In the genomic region with DNA sequence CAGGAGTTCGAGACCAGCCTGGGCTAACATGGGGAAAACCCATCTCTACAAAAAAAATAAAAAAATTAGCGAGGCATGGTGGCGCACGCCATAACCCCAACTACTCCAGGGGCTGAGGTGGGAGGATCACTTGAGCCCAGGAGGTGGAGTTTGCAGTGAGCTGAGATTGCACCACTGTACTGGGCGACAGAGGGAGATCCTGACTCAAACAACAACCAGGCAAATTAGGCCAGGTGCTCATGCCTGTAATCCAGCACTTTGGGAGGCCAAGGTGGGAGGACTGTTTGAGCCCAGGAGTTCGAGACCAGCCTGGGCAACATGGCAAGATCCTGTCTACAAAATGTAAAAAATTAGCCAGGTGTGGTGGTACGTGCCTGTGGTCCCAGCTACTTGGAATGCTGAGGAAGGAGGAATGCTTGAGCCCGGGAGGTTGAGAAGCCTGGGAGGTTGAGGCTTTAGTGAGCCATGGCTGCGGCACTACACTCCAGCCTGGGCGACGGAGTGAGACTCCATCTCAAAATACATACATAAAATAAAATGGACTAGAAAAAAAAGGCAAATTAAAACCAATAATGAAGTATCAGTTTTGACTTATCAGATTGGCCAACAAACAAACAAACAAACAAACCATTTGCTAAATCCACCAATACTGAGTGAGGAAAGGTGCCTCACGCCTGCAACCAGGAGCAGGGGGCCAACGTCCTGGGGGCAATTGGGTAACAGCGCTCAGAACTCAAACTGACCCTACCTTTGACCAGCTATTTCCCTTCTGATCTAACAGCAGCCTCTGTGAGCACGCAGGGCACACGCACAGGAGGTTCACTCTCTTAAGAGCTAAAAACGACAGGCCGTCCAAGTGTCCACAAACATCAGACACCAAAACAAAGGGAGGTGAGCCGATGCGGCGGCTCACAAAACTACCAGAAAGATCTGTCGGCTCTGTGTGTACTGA, we compare ENCODE assay signal across 30 cellular contexts. TPM values are rescaled to one million over a fixed set of nuclear protein-coding genes. Genes with fewer than 3 reads are reported as not detected.
A peak's percentile ranks its signal among the peaks of the same experiment; 100 is the strongest.
DNase-seq lines count a peak whose midpoint lies in the region; ATAC-seq, FAIRE-seq and TF ChIP-seq lines count a peak whose summit lies in the region.
"Had no signal": no experiment of that assay in that cellular context is flagged by ENCODE, and none has a peak within 500 bp of the region (broad histone marks: within the 10 kb centered on the region; RNA-seq: fewer than 3 reads in every experiment).

No MANE protein-coding gene starts in this region.

- CTCF ChIA-PET in SK-N-SH (lab: Yijun Ruan, JAX): interaction anchor here (0.7 to 3.0 kb wide), 3 partner anchors 10 to 203 kb away, joined by 3 to 18 read pairs (median 3); no protein-coding TSS in a partner anchor
- CTCF ChIA-PET in H1 (lab: Charles Lee; ENCODE audit: partially characterized antibody): interaction anchor here (0.6 to 10.5 kb wide), 5 partner anchors 13 to 180 kb away, joined by 3 to 61 read pairs (median 3); no protein-coding TSS in a partner anchor

- H3K4me3 Mint-ChIP-seq in osteocyte (ENCODE audit: unreplicated experiment): no peak overlapping the region
- H3K4me3 Mint-ChIP-seq: activated T-cell treated with anti-CD3 and anti-CD28 coated beads, Interleukin-2, amount 50 U/mL, for 72 hours; dendritic cell treated with granulocyte-macrophage colony-stimulating factor and Interleukin-4, amounts not matched to agents 40 ng/mL and 50 ng/mL, for 4 days had no signal

- H4K91ac ChIP-seq in H1 (replicated peaks; ENCODE audit: insufficient read length, low read length): peak overlapping the region; percentile 65

- H2BK120ac ChIP-seq in H1 (replicated peaks; ENCODE audit: low read depth, low read length): no peak overlapping the region

- no peak overlapping the region; the same call in 1 of the 2 replicates for H2AK5ac ChIP-seq in H1 (ENCODE audit: low read depth, low read length)

- intact Hi-C loops in body of pancreas (cut with DNase I): no loop called here

- H3K4me2 ChIP-seq in SK-N-SH: no peak overlapping the region
- no peak overlapping the region for H3K4me2 ChIP-seq in H1 (ENCODE audit: insufficient read depth in 1 of 2, low read depth in 2 of 2, low read length in 2 of 2)
- H3K4me2 ChIP-seq: BLaER1 treated with 17β-estradiol and CSF1 and Interleukin-3, amounts not matched to agents 10 nM and 100 nM had no signal

- TF ChIP-seq CTCF in SK-N-SH (IDR thresholded peaks at IDR 0.05): no peak
- TF ChIP-seq CTCF in H1 (IDR thresholded peaks at IDR 0.05; ENCODE audit: control extremely low read depth in 1 of 3, insufficient read depth in 1 of 3, low read depth in 1 of 3, low read length in 3 of 3): no peak
- no peak for TF ChIP-seq CTCF in body of pancreas (IDR thresholded peaks at IDR 0.05)
- no peak for TF ChIP-seq CTCF in osteocyte (IDR thresholded peaks at IDR 0.05)

- DNase-seq in SK-N-SH: peak; percentile 19
- no peak for DNase-seq in H1 (ENCODE audit: low read depth in 1 of 2, low spot score in 2 of 2)
- DNase-seq in urothelium cell line (ENCODE audit: low spot score): no peak
- no peak for DNase-seq in body of pancreas
- DNase-seq in osteocyte (ENCODE audit: extremely low spot score, unreplicated experiment): no peak
- DNase-seq: activated CD4-positive, alpha-beta T cell treated with anti-CD3 and anti-CD28 coated beads, Interleukin-2, amount 50 U/mL, for 4 hours; activated naive CD4-positive, alpha-beta T cell; activated T-cell treated with anti-CD3 and anti-CD28 coated beads, Interleukin-2, amount 50 U/mL, for 72 hours; Caco-2; DMS53; foreskin fibroblast; heart right ventricle; NCI-H1092; NCI-H1694 treated with DMSO at 0.1 percent for 48 hours; NCI-H446 treated with DMSO at 0.1 percent for 48 hours; NCI-H82; RPMI8226; sigmoid colon; stimulated activated CD4-positive, alpha-beta T cell treated with anti-CD3 and anti-CD28 coated beads, Interleukin-4, amount 100 ng/mL, for 1 hour; stomach had no signal

- H3K36me3 Mint-ChIP-seq in osteocyte (ENCODE audit: unreplicated experiment): peaks cover 4% of the 10 kb centered on the region

- H2BK5ac ChIP-seq in H1 (ENCODE audit: low read depth, low read length): no peak overlapping the region

- H2BK20ac ChIP-seq in H1 (ENCODE audit: low read length): no peak overlapping the region

- no peaks in the 10 kb centered on the region for H3K9me2 ChIP-seq in SK-N-SH

- H3K4me3 ChIP-seq in SK-N-SH (ENCODE audit: low read depth in 2 of 2, low read length in 1 of 2): no peak overlapping the region
- no peak overlapping the region for H3K4me3 ChIP-seq in H1 (ENCODE audit: extremely low read depth in 1 of 4, insufficient read depth in 2 of 4, low read depth in 3 of 4, low read length in 4 of 4)
- no peak overlapping the region for H3K4me3 ChIP-seq in mesodermal cell (ENCODE audit: extremely low read depth, insufficient read depth, low read length, poor library complexity, severe bottlenecking)
- no peak overlapping the region for H3K4me3 ChIP-seq in body of pancreas
- H3K4me3 ChIP-seq: BLaER1 treated with 17β-estradiol and CSF1 and Interleukin-3, amounts not matched to agents 10 nM and 100 nM; esophagus muscularis mucosa; heart right ventricle; lung; prostate gland; sigmoid colon; stomach had no signal

- H3K4me1 ChIP-seq in SK-N-SH (ENCODE audit: control insufficient read depth in 1 of 2, insufficient read depth in 2 of 2, low read depth in 1 of 2, low read length in 1 of 2) (peaks cover 0 to 5% of the 10 kb centered on the region in 2 experiments; a peak in 1 of 4 replicates), H1 (replicated peaks in 1 of 4; ENCODE audit: control insufficient read depth in 3 of 4, insufficient read depth in 4 of 4, low read length in 3 of 4) (peaks cover 0 to 8% (median 2%) of the 10 kb centered on the region in 4 experiments; a peak in 4 of 7 replicates), mesodermal cell (ENCODE audit: control insufficient read depth, insufficient read depth, low read length, poor library complexity, severe bottlenecking) (peaks cover 49% of the 10 kb centered on the region), body of pancreas (peaks cover 4% of the 10 kb centered on the region)
- H3K4me1 ChIP-seq: Caco-2, heart right ventricle, sigmoid colon had no signal

- ATAC-seq in SK-N-SH treated with all-trans-retinoic acid at 6 μM for 48 hours: no peak
- no peak for ATAC-seq in HG02973 (IDR thresholded peaks at IDR 0.05; ENCODE audit: unreplicated experiment)
- ATAC-seq in body of pancreas: no peak
- ATAC-seq: activated CD4-positive, CD25-positive, alpha-beta regulatory T cell treated with anti-CD3 and anti-CD28 coated beads, Interleukin-2, amount 50 U/mL, for 24 hours; activated T-cell treated with anti-CD3 and anti-CD28 coated beads, Interleukin-2, amount 50 U/mL, for 72 hours; heart right ventricle had no signal

- no peak overlapping the region for H3K27ac ChIP-seq in SK-N-SH (ENCODE audit: low read depth in 2 of 2, low read length in 1 of 2)
- H3K27ac ChIP-seq in H1 (ENCODE audit: low read depth, low read length): no peak overlapping the region
- peak overlapping the region; percentile 72 for H3K27ac ChIP-seq in mesodermal cell (ENCODE audit: low read depth, low read length, severe bottlenecking)
- peak overlapping the region in 1 of 4 donors; percentile 67 for H3K27ac ChIP-seq in body of pancreas
- H3K27ac ChIP-seq: BLaER1 treated with 17β-estradiol and CSF1 and Interleukin-3, amounts not matched to agents 10 nM and 100 nM; esophagus muscularis mucosa; heart right ventricle had no signal

- peaks cover 5 to 17% of the 10 kb centered on the region in 2 experiments for H3K36me3 ChIP-seq in SK-N-SH (replicated peaks in 1 of 2; ENCODE audit: control insufficient read depth in 1 of 2, insufficient read depth in 2 of 2, low read length in 1 of 2)
- H3K36me3 ChIP-seq in H1 (ENCODE audit: control insufficient read depth in 2 of 4, insufficient read depth in 4 of 4, low read length in 3 of 4): no peaks in the 10 kb centered on the region
- H3K36me3 ChIP-seq in mesodermal cell (ENCODE audit: control insufficient read depth, insufficient read depth, low read length): peaks cover 16% of the 10 kb centered on the region
- no peaks in the 10 kb centered on the region for H3K36me3 ChIP-seq in body of pancreas (replicated peaks in 1 of 2; ENCODE audit: insufficient read depth in 1 of 2, low read depth in 2 of 2)
- H3K36me3 ChIP-seq: prostate gland had no signal

- no peaks in the 10 kb centered on the region for H3K79me2 ChIP-seq in SK-N-SH (ENCODE audit: insufficient read depth)
- no peaks in the 10 kb centered on the region for H3K79me2 ChIP-seq in H1 (ENCODE audit: control insufficient read depth in 1 of 2, insufficient read depth in 2 of 2, low read length in 2 of 2)

- no peak overlapping the region for H4K8ac ChIP-seq in H1 (ENCODE audit: extremely low read depth, insufficient read depth, low read length)

- H3K79me1 ChIP-seq in H1 (ENCODE audit: low read depth, low read length): no peaks in the 10 kb centered on the region

- 0 out of 2 replicates have a peak, but pooled peaks cover 2% of the 10 kb centered on the region for H3K23me2 ChIP-seq in H1 (ENCODE audit: low read depth, low read length)

- TF ChIP-seq POLR2A in H1 (IDR thresholded peaks at IDR 0.05; ENCODE audit: control extremely low read depth in 1 of 2, low read depth in 2 of 2, low read length in 2 of 2) (no peak), body of pancreas (IDR thresholded peaks at IDR 0.05) (no peak)

- H3K27me3 Mint-ChIP-seq in osteocyte (ENCODE audit: unreplicated experiment): no peaks in the 10 kb centered on the region
- H3K27me3 Mint-ChIP-seq: dendritic cell treated with granulocyte-macrophage colony-stimulating factor and Interleukin-4, amounts not matched to agents 40 ng/mL and 50 ng/mL, for 4 days had no signal

- H4K20me1 ChIP-seq in SK-N-SH (ENCODE audit: insufficient read depth): no peaks in the 10 kb centered on the region
- peaks cover 3 to 6% of the 10 kb centered on the region in 2 experiments for H4K20me1 ChIP-seq in H1 (replicated peaks in 1 of 2; ENCODE audit: control insufficient read depth in 1 of 2, insufficient read depth in 2 of 2, low read length in 2 of 2)
- H4K20me1 ChIP-seq: BLaER1 treated with 17β-estradiol and CSF1 and Interleukin-3, amounts not matched to agents 10 nM and 100 nM had no signal

- H3K4ac ChIP-seq in H1 (replicated peaks; ENCODE audit: insufficient read length, low read depth, low read length): no peak overlapping the region

- no peak overlapping the region for H3K23ac ChIP-seq in H1 (ENCODE audit: insufficient read length)

- no peak overlapping the region for H3K27ac Mint-ChIP-seq in osteocyte (ENCODE audit: unreplicated experiment)
- H3K27ac Mint-ChIP-seq: activated T-cell treated with anti-CD3 and anti-CD28 coated beads, Interleukin-2, amount 50 U/mL, for 72 hours; dendritic cell treated with granulocyte-macrophage colony-stimulating factor and Interleukin-4, amounts not matched to agents 40 ng/mL and 50 ng/mL, for 4 days had no signal

- FAIRE-seq in H1 (lab: Jason Lieb, UNC) (no peak), urothelium cell line (lab: Jason Lieb, UNC) (peak; percentile 46)
- FAIRE-seq: G401.6 had no signal

- 91% methylated on average over 22 of the region's 22 CpGs for WGBS in SK-N-SH (ENCODE audit: low lambda C conversion rate)
- WGBS in H1 (ENCODE audit: extremely low coverage in 1 of 2, insufficient coverage in 1 of 2, insufficient read length in 1 of 2, insufficient replicate concordance in 2 of 2, low coverage in 1 of 2, low lambda C conversion rate in 2 of 2, missing lambda C conversion rate in 1 of 2), 2 experiments: 84% methylated on average over 22 of the region's 22 CpGs; no CpG with 5 or more reads in 1 of the 2 experiments
- WGBS in mesodermal cell (ENCODE audit: insufficient coverage in 2 of 2), 2 experiments: 88 to 93% methylated on average over 12 to 14 of the region's 22 CpGs
- 83 to 86% methylated on average over 22 of the region's 22 CpGs for WGBS in body of pancreas, 2 donors

- no peak overlapping the region for H3K18ac ChIP-seq in H1 (ENCODE audit: extremely low read depth, low read length)

- H3F3A ChIP-seq in SK-N-SH (replicated peaks; ENCODE audit: insufficient read depth): no peaks in the 10 kb centered on the region

- TF ChIP-seq EP300 in SK-N-SH (IDR thresholded peaks at IDR 0.05; ENCODE audit: borderline replicate concordance in 1 of 2, low read depth in 1 of 2, low read length in 1 of 2) (no peak), H1 (IDR thresholded peaks at IDR 0.05; ENCODE audit: borderline replicate concordance in 1 of 2, low read depth in 2 of 2, low read length in 2 of 2) (no peak)

- H2BK12ac ChIP-seq in H1 (ENCODE audit: low read depth, low read length): no peak overlapping the region

- H3K27me3 ChIP-seq in SK-N-SH (ENCODE audit: insufficient read depth) (no peaks in the 10 kb centered on the region), H1 (replicated peaks in 1 of 4; ENCODE audit: control insufficient read depth in 3 of 4, extremely low read depth in 1 of 4, insufficient read depth in 3 of 4, low read length in 3 of 4) (peaks cover 0 to 4% (median 0%) of the 10 kb centered on the region in 4 experiments; a peak in 2 of 7 replicates), body of pancreas (no peaks in the 10 kb centered on the region)
- H3K27me3 ChIP-seq: BLaER1 treated with 17β-estradiol and CSF1 and Interleukin-3, amounts not matched to agents 10 nM and 100 nM; esophagus muscularis mucosa; heart right ventricle; sigmoid colon; stomach had no signal

- no peak overlapping the region for H2BK15ac ChIP-seq in H1 (ENCODE audit: low read length)

- no peak overlapping the region for H3K14ac ChIP-seq in H1 (ENCODE audit: insufficient read length)

- H3K9me3 ChIP-seq in SK-N-SH (no peaks in the 10 kb centered on the region), H1 (ENCODE audit: insufficient read depth in 2 of 2, low read depth in 1 of 2, low read length in 1 of 2) (no peaks in the 10 kb centered on the region), mesodermal cell (ENCODE audit: control insufficient read depth, low read length) (no peaks in the 10 kb centered on the region), body of pancreas (no peaks in the 10 kb centered on the region)
- H3K9me3 ChIP-seq: BLaER1 treated with 17β-estradiol and CSF1 and Interleukin-3, amounts not matched to agents 10 nM and 100 nM; Caco-2; esophagus muscularis mucosa; heart right ventricle; prostate gland; sigmoid colon; stomach had no signal

- POLR2A ChIA-PET in SK-N-SH (lab: Yijun Ruan, JAX): no interaction called here
- POLR2A ChIA-PET in H1 (lab: Charles Lee; ENCODE audit: partially characterized antibody): interaction anchor here (0.9 to 3.5 kb wide), 5 partner anchors 9 to 19 kb away, joined by 3 to 13 read pairs (median 5); a partner anchor contains a TSS

- H2AFZ ChIP-seq in SK-N-SH (ENCODE audit: low read depth) (no peak overlapping the region), H1 (ENCODE audit: low read length) (no peak overlapping the region)

- H3K4me1 Mint-ChIP-seq in osteocyte (ENCODE audit: unreplicated experiment): peaks cover 5% of the 10 kb centered on the region

- H3K56ac ChIP-seq in H1 (replicated peaks; ENCODE audit: insufficient read length, low read depth, low read length): no peak overlapping the region

- no peak overlapping the region for H4K5ac ChIP-seq in H1 (ENCODE audit: insufficient read length, low read depth, low read length)

- TF ChIP-seq RAD21 in SK-N-SH (IDR thresholded peaks at IDR 0.05; ENCODE audit: low read length) (no peak), H1 (IDR thresholded peaks at IDR 0.05 in 1 of 2, conservative IDR thresholded peaks at IDR 0.05 in 1 of 2; ENCODE audit: low read depth in 2 of 2, low read length in 2 of 2) (no peak)

- no peaks in the 10 kb centered on the region for H3K9me3 Mint-ChIP-seq in osteocyte (ENCODE audit: unreplicated experiment)
- H3K9me3 Mint-ChIP-seq: activated T-cell treated with anti-CD3 and anti-CD28 coated beads, Interleukin-2, amount 50 U/mL, for 72 hours; dendritic cell treated with granulocyte-macrophage colony-stimulating factor and Interleukin-4, amounts not matched to agents 40 ng/mL and 50 ng/mL, for 4 days had no signal

- no peak overlapping the region for H3K9ac ChIP-seq in SK-N-SH
- no peak overlapping the region for H3K9ac ChIP-seq in H1 (replicated peaks in 1 of 4; ENCODE audit: extremely low read depth in 1 of 4, low read depth in 3 of 4, low read length in 3 of 4)
- H3K9ac ChIP-seq: BLaER1 treated with 17β-estradiol and CSF1 and Interleukin-3, amounts not matched to agents 10 nM and 100 nM had no signal

RNA-seq across cellular contexts. Expression of a gene that starts 19.4 kb away (rescaled TPM):
- 28.1 and 55.1 TPM in 2 replicates for polyA plus RNA-seq in SK-N-SH (2012; rRNA removed)
- polyA plus RNA-seq in SK-N-SH (2012; cell fraction: cytosol; rRNA removed): 15.2 and 34.0 TPM in 2 replicates
- 174 and 219 TPM in 2 replicates for polyA plus RNA-seq in SK-N-SH (2012; cell fraction: nucleus; rRNA removed)
- 559 and 561 TPM in 2 replicates for total RNA-seq in H1 (2021; fragmentation: NEBNext Ultra II Directional; extraction: Animal tissue kit (Norgen Biotek cat#: 25700))
- polyA plus RNA-seq in H1 (2011; rRNA removed): 143 and 206 TPM in 2 replicates
- polyA plus RNA-seq in H1 (2011; cell fraction: cytosol; rRNA removed): 95.7 TPM
- polyA plus RNA-seq in H1 (2011; cell fraction: nucleus; rRNA removed): 314 TPM
- polyA plus RNA-seq in H1 (2012, experiment 1 of 2): 203 to 428 TPM (median 382 TPM) in 4 replicates
- 299 TPM for polyA plus RNA-seq in H1 (2012, experiment 2 of 2)
- polyA plus RNA-seq in H1 (2013, experiment 1 of 2): 202 TPM
- 154 TPM for polyA plus RNA-seq in H1 (2013, experiment 2 of 2)
- 112 and 123 TPM in 2 replicates for polyA minus RNA-seq in H1 (2011; rRNA and poly(A)+ RNA removed)
- polyA minus RNA-seq in H1 (2011; cell fraction: cytosol; rRNA and poly(A)+ RNA removed): 386 TPM
- 183 TPM for polyA minus RNA-seq in H1 (2011; cell fraction: nucleus; rRNA and poly(A)+ RNA removed)
- polyA plus RNA-seq in mesodermal cell (2013, experiment 1 of 2): 319 TPM
- polyA plus RNA-seq in mesodermal cell (2013, experiment 2 of 2): 248 TPM
- 100 to 1,000 TPM in 1 of 2 donors, 10 to 100 TPM in 1; 16.3 to 388 TPM for total RNA-seq in body of pancreas
- total RNA-seq in osteocyte: 134 and 136 TPM in 2 replicates

RNA-seq across cellular contexts. Expression of a gene that starts 51.8 kb away (rescaled TPM):
- polyA plus RNA-seq in SK-N-SH (2012; rRNA removed) (144 and 163 TPM in 2 replicates), H1 (2011; rRNA removed) (34.5 and 60.4 TPM in 2 replicates)
- polyA plus RNA-seq in SK-N-SH (2012; cell fraction: cytosol; rRNA removed): 57.9 and 78.7 TPM in 2 replicates
- polyA plus RNA-seq in SK-N-SH (2012; cell fraction: nucleus; rRNA removed): 1,198 and 1,537 TPM in 2 replicates
- total RNA-seq in H1 (2021; fragmentation: NEBNext Ultra II Directional; extraction: Animal tissue kit (Norgen Biotek cat#: 25700)): 68.0 and 69.1 TPM in 2 replicates
- polyA plus RNA-seq in H1 (2011; cell fraction: cytosol; rRNA removed): 66.5 TPM
- polyA plus RNA-seq in H1 (2011; cell fraction: nucleus; rRNA removed): 317 TPM
- polyA plus RNA-seq in H1 (2012, experiment 1 of 2): 43.1 to 60.5 TPM (median 57.0 TPM) in 4 replicates
- 60.6 TPM for polyA plus RNA-seq in H1 (2012, experiment 2 of 2)
- polyA plus RNA-seq in H1 (2013, experiment 1 of 2): 38.5 TPM
- polyA plus RNA-seq in H1 (2013, experiment 2 of 2): 36.1 TPM
- polyA minus RNA-seq in H1 (2011; rRNA and poly(A)+ RNA removed): 19.1 and 24.6 TPM in 2 replicates
- polyA minus RNA-seq in H1 (2011; cell fraction: cytosol; rRNA and poly(A)+ RNA removed): 27.5 TPM
- 58.5 TPM for polyA minus RNA-seq in H1 (2011; cell fraction: nucleus; rRNA and poly(A)+ RNA removed)
- polyA plus RNA-seq in mesodermal cell (2013, experiment 1 of 2): 66.0 TPM
- polyA plus RNA-seq in mesodermal cell (2013, experiment 2 of 2): 57.5 TPM
- total RNA-seq in body of pancreas (100 to 1,000 TPM in 1 of 2 donors, 10 to 100 TPM in 1; 76.0 to 128 TPM), osteocyte (69.3 and 73.3 TPM in 2 replicates)
